ENCODE assay signal across 25 cellular contexts in the genomic region with DNA sequence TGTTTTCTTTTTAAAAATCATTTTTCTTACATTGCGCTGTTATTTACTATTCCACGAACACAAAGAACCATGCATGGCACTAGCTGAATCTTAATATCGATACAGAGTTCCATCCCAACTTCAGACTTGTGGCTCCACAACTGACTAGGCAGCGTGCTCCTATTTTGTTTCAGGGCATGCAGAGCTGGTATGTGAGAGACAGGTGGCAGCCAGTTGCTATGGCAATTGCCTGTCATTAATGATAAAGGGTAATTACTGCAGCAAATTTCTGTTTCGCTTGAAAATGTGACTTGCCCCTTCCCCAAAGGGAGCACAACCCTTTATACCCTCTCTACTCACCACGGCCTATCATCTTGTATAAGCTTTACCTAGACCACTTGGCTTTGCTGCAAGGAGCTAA.
"Had no signal": no experiment of that assay in that cellular context is flagged by ENCODE, and none has a peak within 500 bp of the region (broad histone marks: within the 10 kb centered on the region; RNA-seq: fewer than 3 reads in every experiment).

No MANE protein-coding gene starts in this region.

- H3K9me3 ChIP-seq: esophagus muscularis mucosa, mucosa of descending colon, neutrophil, ovary, suprapubic skin, tibial artery, upper lobe of right lung had no signal

- H3K27ac ChIP-seq: esophagus muscularis mucosa, foreskin keratinocyte, neutrophil, ovary, suprapubic skin, tibial artery, upper lobe of right lung had no signal

- H3K4me1 Mint-ChIP-seq: activated B cell treated with CpG ODN at 0.5 μM for 24 hours; activated CD4-positive, alpha-beta T cell treated with anti-CD3 and anti-CD28 coated beads for 36 hours; activated CD8-positive, alpha-beta memory T cell treated with anti-CD3 and anti-CD28 coated beads, Interleukin-2, amount 10 ng/mL, durations not matched to agents 7 days and 5 days; stimulated activated naive B cell treated with anti-CD40 and anti-IgM and Interleukin-4, amounts not matched to agents 10 μg/mL and 1 μg/mL and 100 μg/mL, for 72 hours had no signal

- H3K36me3 ChIP-seq: esophagus muscularis mucosa, neutrophil, ovary, suprapubic skin, tibial artery, upper lobe of right lung had no signal

- H3K4me2 ChIP-seq: smooth muscle cell had no signal

- H3K4me3 ChIP-seq: esophagus muscularis mucosa, mucosa of descending colon, ovary, smooth muscle cell, suprapubic skin, tibial artery, upper lobe of right lung had no signal

- DNase-seq: activated B cell treated with CpG ODN at 0.5 μM for 24 hours; activated CD4-positive, alpha-beta T cell treated with anti-CD3 and anti-CD28 coated beads for 36 hours; activated CD8-positive, alpha-beta memory T cell treated with anti-CD3 and anti-CD28 coated beads, Interleukin-2, amount 10 ng/mL, durations not matched to agents 7 days and 5 days; activated CD8-positive, alpha-beta T cell treated with anti-CD3 and anti-CD28 coated beads, Interleukin-2, amount 10 ng/mL, durations not matched to agents 7 days and 5 days; activated naive CD4-positive, alpha-beta T cell; activated T-cell treated with anti-CD3 and anti-CD28 coated beads, Interleukin-2, amount 50 U/mL, for 72 hours; dermis blood vessel endothelial cell; effector CD4-positive, alpha-beta T cell; foreskin keratinocyte; islet precursor cell; left ventricle myocardium superior; mucosa of descending colon; ovary; stimulated activated CD4-positive, alpha-beta T cell treated with anti-CD3 and anti-CD28 coated beads, Interleukin-2, amount 100 ng/mL, for 24 hours; stimulated activated naive B cell treated with anti-CD40 and anti-IgM and Interleukin-4, amounts not matched to agents 10 μg/mL and 1 μg/mL and 100 μg/mL, for 72 hours; T-helper 2 cell; tibial artery; upper lobe of right lung had no signal

- H3K27me3 ChIP-seq: esophagus muscularis mucosa, ovary, suprapubic skin, tibial artery, upper lobe of right lung had no signal

- H3K4me3 Mint-ChIP-seq: activated B cell treated with CpG ODN at 0.5 μM for 24 hours; activated CD4-positive, alpha-beta T cell treated with anti-CD3 and anti-CD28 coated beads for 36 hours; activated CD8-positive, alpha-beta memory T cell treated with anti-CD3 and anti-CD28 coated beads, Interleukin-2, amount 10 ng/mL, durations not matched to agents 7 days and 5 days; activated CD8-positive, alpha-beta T cell treated with anti-CD3 and anti-CD28 coated beads, Interleukin-2, amount 10 ng/mL, durations not matched to agents 7 days and 5 days; activated T-cell treated with anti-CD3 and anti-CD28 coated beads, Interleukin-2, amount 50 U/mL, for 72 hours; natural killer cell treated with Interleukin-12 subunit alpha and Interleukin-12 subunit beta and Interleukin-15 and Interleukin-18, amount 100 ng/mL, for 72 hours; stimulated activated naive B cell treated with anti-CD40 and anti-IgM and Interleukin-4, amounts not matched to agents 10 μg/mL and 1 μg/mL and 100 μg/mL, for 72 hours had no signal

- H3K27ac Mint-ChIP-seq: activated B cell treated with CpG ODN at 0.5 μM for 24 hours; activated CD4-positive, alpha-beta T cell treated with anti-CD3 and anti-CD28 coated beads for 36 hours; activated CD8-positive, alpha-beta memory T cell treated with anti-CD3 and anti-CD28 coated beads, Interleukin-2, amount 10 ng/mL, durations not matched to agents 7 days and 5 days; activated CD8-positive, alpha-beta T cell treated with anti-CD3 and anti-CD28 coated beads, Interleukin-2, amount 10 ng/mL, durations not matched to agents 7 days and 5 days; activated naive CD4-positive, alpha-beta T cell treated with anti-CD3 and anti-CD28 coated beads, Interleukin-2, amount 50 U/mL, for 72 hours; activated T-cell treated with anti-CD3 and anti-CD28 coated beads, Interleukin-2, amount 50 U/mL, for 72 hours; natural killer cell treated with Interleukin-12 subunit alpha and Interleukin-12 subunit beta and Interleukin-15 and Interleukin-18, amount 100 ng/mL, for 72 hours; progenitor cell of endocrine pancreas; stimulated activated naive B cell treated with anti-CD40 and anti-IgM and Interleukin-4, amounts not matched to agents 10 μg/mL and 1 μg/mL and 100 μg/mL, for 72 hours had no signal

- H3K4me1 ChIP-seq: foreskin keratinocyte, suprapubic skin, upper lobe of right lung had no signal

- H3K27me3 Mint-ChIP-seq: progenitor cell of endocrine pancreas had no signal

- H3K36me3 Mint-ChIP-seq: activated CD8-positive, alpha-beta memory T cell treated with anti-CD3 and anti-CD28 coated beads, Interleukin-2, amount 10 ng/mL, durations not matched to agents 7 days and 5 days; activated naive CD4-positive, alpha-beta T cell treated with anti-CD3 and anti-CD28 coated beads, Interleukin-2, amount 50 U/mL, for 72 hours; natural killer cell treated with Interleukin-12 subunit alpha and Interleukin-12 subunit beta and Interleukin-15 and Interleukin-18, amount 100 ng/mL, for 72 hours; stimulated activated naive B cell treated with anti-CD40 and anti-IgM and Interleukin-4, amounts not matched to agents 10 μg/mL and 1 μg/mL and 100 μg/mL, for 72 hours had no signal

- H3K9me3 Mint-ChIP-seq: activated B cell treated with CpG ODN at 0.5 μM for 24 hours; activated naive CD4-positive, alpha-beta T cell treated with anti-CD3 and anti-CD28 coated beads, Interleukin-2, amount 50 U/mL, for 72 hours; activated T-cell treated with anti-CD3 and anti-CD28 coated beads, Interleukin-2, amount 50 U/mL, for 72 hours; natural killer cell treated with Interleukin-12 subunit alpha and Interleukin-12 subunit beta and Interleukin-15 and Interleukin-18, amount 100 ng/mL, for 72 hours; stimulated activated naive B cell treated with anti-CD40 and anti-IgM and Interleukin-4, amounts not matched to agents 10 μg/mL and 1 μg/mL and 100 μg/mL, for 72 hours had no signal

- ATAC-seq: activated CD4-positive, alpha-beta T cell treated with anti-CD3 and anti-CD28 coated beads for 36 hours; activated CD8-positive, alpha-beta memory T cell treated with anti-CD3 and anti-CD28 coated beads, Interleukin-2, amount 10 ng/mL, durations not matched to agents 7 days and 5 days; activated CD8-positive, alpha-beta T cell treated with anti-CD3 and anti-CD28 coated beads, Interleukin-2, amount 10 ng/mL, durations not matched to agents 7 days and 5 days; activated naive CD4-positive, alpha-beta T cell treated with anti-CD3 and anti-CD28 coated beads, Interleukin-2, amount 50 U/mL, for 72 hours; activated T-cell treated with anti-CD3 and anti-CD28 coated beads, Interleukin-2, amount 50 U/mL, for 72 hours; foreskin keratinocyte; left ventricle myocardium superior; mucosa of descending colon; natural killer cell treated with Interleukin-12 subunit alpha and Interleukin-12 subunit beta and Interleukin-15 and Interleukin-18, amount 100 ng/mL, for 72 hours; stimulated activated naive B cell treated with anti-CD40 and anti-IgM and Interleukin-4, amounts not matched to agents 10 μg/mL and 1 μg/mL and 100 μg/mL, for 72 hours; upper lobe of right lung had no signal
